In genomic region chr17:38725066-38725465, GRCh38 we compare ENCODE assay signal across 14 cellular contexts. TPM values are rescaled to one million over a fixed set of nuclear protein-coding genes. Genes with fewer than 3 reads are reported as not detected.
A peak's percentile ranks its signal among the peaks of the same experiment; 100 is the strongest.
DNase-seq lines count a peak whose midpoint lies in the region; ATAC-seq and TF ChIP-seq lines count a peak whose summit lies in the region.
"Had no signal": no experiment of that assay in that cellular context is flagged by ENCODE, and none has a peak within 500 bp of the region (broad histone marks: within the 10 kb centered on the region; RNA-seq: fewer than 3 reads in every experiment).

No MANE protein-coding gene starts in this region.

- H3K36me3 ChIP-seq in SK-N-SH (replicated peaks in 1 of 2; ENCODE audit: control insufficient read depth in 1 of 2, insufficient read depth in 2 of 2, low read length in 1 of 2) (peaks cover 8 to 25% of the 10 kb centered on the region in 2 experiments), tibial nerve (peaks cover 0 to 59% (median 0%) of the 10 kb centered on the region in 3 donors), upper lobe of left lung (peaks cover 6 to 57% (median 38%) of the 10 kb centered on the region in 4 donors)

- H3K9me3 ChIP-seq in SK-N-SH = no peaks in the 10 kb centered on the region
- H3K9me3 ChIP-seq in tibial nerve = no peaks in the 10 kb centered on the region
- no peaks in the 10 kb centered on the region for H3K9me3 ChIP-seq in upper lobe of left lung
- H3K9me3 ChIP-seq: gastroesophageal sphincter, pancreas had no signal

- TF ChIP-seq CTCF in SK-N-SH (IDR thresholded peaks at IDR 0.05) (no peak), tibial nerve (IDR thresholded peaks at IDR 0.05) (no peak), upper lobe of left lung (IDR thresholded peaks at IDR 0.05) (no peak)

- peaks cover 74% of the 10 kb centered on the region for H3K4me1 Mint-ChIP-seq in activated T-cell treated with anti-CD3 and anti-CD28 coated beads, Interleukin-2, amount 50 U/mL, for 24 hours (ENCODE audit: low read depth)

- H3K4me2 ChIP-seq in SK-N-SH = peak overlapping the region; percentile 60; the same call in 1 of the 2 replicates

- CTCF ChIA-PET in SK-N-SH (lab: Yijun Ruan, JAX) = interaction anchor here (0.9 to 5.4 kb wide), 6 partner anchors 9 to 58 kb away, joined by 3 to 36 read pairs (median 6); no protein-coding TSS in a partner anchor

- WGBS in SK-N-SH (ENCODE audit: low lambda C conversion rate) = 80% methylated on average over 10 of the region's 10 CpGs
- WGBS in tibial nerve, 2 donors = 49 to 55% methylated on average over 10 of the region's 10 CpGs
- WGBS in upper lobe of left lung, 2 donors = 83 to 92% methylated on average over 7 to 10 of the region's 10 CpGs

- H3K4me3 ChIP-seq in SK-N-SH (ENCODE audit: low read depth in 2 of 2, low read length in 1 of 2) = no peak overlapping the region
- no peak overlapping the region for H3K4me3 ChIP-seq in tibial nerve
- H3K4me3 ChIP-seq in upper lobe of left lung = no peak overlapping the region
- H3K4me3 ChIP-seq: gastroesophageal sphincter, pancreas had no signal

- H3F3A ChIP-seq in SK-N-SH (replicated peaks; ENCODE audit: insufficient read depth) = peaks cover 14% of the 10 kb centered on the region

- no peak overlapping the region for H3K9ac ChIP-seq in SK-N-SH

- TF ChIP-seq EP300 in SK-N-SH (IDR thresholded peaks at IDR 0.05; ENCODE audit: borderline replicate concordance in 1 of 2, low read depth in 1 of 2, low read length in 1 of 2) = no peak
- TF ChIP-seq EP300 in tibial nerve (IDR thresholded peaks at IDR 0.05) = no peak
- no peak for TF ChIP-seq EP300 in upper lobe of left lung (IDR thresholded peaks at IDR 0.05)

- ATAC-seq in upper lobe of left lung (ENCODE audit: low FRiP score in 2 of 2) (no peak), GM18505 (IDR thresholded peaks at IDR 0.05; ENCODE audit: unreplicated experiment) (no peak)
- ATAC-seq: Panc1 had no signal

- H3K27ac ChIP-seq in SK-N-SH (ENCODE audit: low read depth in 2 of 2, low read length in 1 of 2) = peak overlapping the region; percentile 32 to 95; a peak in 3 of 4 replicates
- H3K27ac ChIP-seq in tibial nerve = peak overlapping the region in 3 of 4 donors; percentile 1 to 74 (median 56)
- no peak overlapping the region for H3K27ac ChIP-seq in upper lobe of left lung
- H3K27ac ChIP-seq: pancreas had no signal

- no peaks in the 10 kb centered on the region for H3K9me2 ChIP-seq in SK-N-SH

- DNase-seq in activated T-cell treated with anti-CD3 and anti-CD28 coated beads, Interleukin-2, amount 50 U/mL, for 24 hours = no peak
- no peak for DNase-seq in activated T-cell treated with anti-CD3 and anti-CD28 coated beads for 4 hours
- peak; percentile 81 for DNase-seq in SK-N-SH
- DNase-seq in globus pallidus (ENCODE audit: low spot score) = peak; percentile 58
- no peak for DNase-seq in tibial nerve (ENCODE audit: low spot score in 2 of 2)
- no peak for DNase-seq in upper lobe of left lung
- no peak for DNase-seq in NOMO-1 treated with DMSO at 0.1 percent for 48 hours (lab: John Stamatoyannopoulos, UW; ENCODE audit: unreplicated experiment)
- DNase-seq: activated CD4-positive, alpha-beta T cell treated with anti-CD3 and anti-CD28 coated beads for 48 hours; EL had no signal

- TF ChIP-seq POLR2A in tibial nerve (IDR thresholded peaks at IDR 0.05) (no peak), upper lobe of left lung (IDR thresholded peaks at IDR 0.05) (no peak), GM18505 (IDR thresholded peaks at IDR 0.05; ENCODE audit: borderline replicate concordance, extremely low read depth, insufficient read depth, insufficient read length) (no peak)

- H3K27ac Mint-ChIP-seq in activated T-cell treated with anti-CD3 and anti-CD28 coated beads, Interleukin-2, amount 50 U/mL, for 24 hours = peak overlapping the region; percentile 81
- H3K27ac Mint-ChIP-seq: mesothelial cell of epicardium had no signal

- H3K79me2 ChIP-seq in SK-N-SH (ENCODE audit: insufficient read depth) = no peaks in the 10 kb centered on the region

- H4K20me1 ChIP-seq in SK-N-SH (ENCODE audit: insufficient read depth) = no peaks in the 10 kb centered on the region

- peaks cover 78% of the 10 kb centered on the region for H3K36me3 Mint-ChIP-seq in activated T-cell treated with anti-CD3 and anti-CD28 coated beads, Interleukin-2, amount 50 U/mL, for 24 hours (ENCODE audit: low read depth)

- peaks cover 8 to 44% of the 10 kb centered on the region in 2 experiments; a peak in 1 of 4 replicates for H3K4me1 ChIP-seq in SK-N-SH (ENCODE audit: control insufficient read depth in 1 of 2, insufficient read depth in 2 of 2, low read depth in 1 of 2, low read length in 1 of 2)
- peaks cover 0 to 69% (median 39%) of the 10 kb centered on the region in 4 donors for H3K4me1 ChIP-seq in tibial nerve
- H3K4me1 ChIP-seq in upper lobe of left lung = peaks cover 15 to 46% (median 26%) of the 10 kb centered on the region in 4 donors
- H3K4me1 ChIP-seq: pancreas had no signal

- TF ChIP-seq RAD21 in SK-N-SH (IDR thresholded peaks at IDR 0.05; ENCODE audit: low read length) = no peak

- H3K27me3 Mint-ChIP-seq in activated T-cell treated with anti-CD3 and anti-CD28 coated beads, Interleukin-2, amount 50 U/mL, for 24 hours = no peaks in the 10 kb centered on the region

- H3K27me3 ChIP-seq in SK-N-SH (ENCODE audit: insufficient read depth) (no peaks in the 10 kb centered on the region), tibial nerve (no peaks in the 10 kb centered on the region), upper lobe of left lung (no peaks in the 10 kb centered on the region)
- H3K27me3 ChIP-seq: gastroesophageal sphincter, pancreas had no signal

- H3K4me3 Mint-ChIP-seq in activated T-cell treated with anti-CD3 and anti-CD28 coated beads, Interleukin-2, amount 50 U/mL, for 24 hours = no peak overlapping the region
- H3K4me3 Mint-ChIP-seq: mesothelial cell of epicardium had no signal

- peaks cover 5% of the 10 kb centered on the region for H3K9me3 Mint-ChIP-seq in activated T-cell treated with anti-CD3 and anti-CD28 coated beads, Interleukin-2, amount 50 U/mL, for 24 hours
- H3K9me3 Mint-ChIP-seq: mesothelial cell of epicardium had no signal

- POLR2A ChIA-PET in SK-N-SH (lab: Yijun Ruan, JAX) = interaction anchor here (0.9 to 1.9 kb wide), 8 partner anchors 9 to 51 kb away, joined by 3 to 14 read pairs (median 6); partner anchors contain the start of genes EPOP, MLLT6 and PSMB3

- no peak overlapping the region for H2AFZ ChIP-seq in SK-N-SH (ENCODE audit: low read depth)

TF ChIP-seq in SK-N-SH, 30 proteins besides CTCF, POLR2A, EP300 and RAD21 (continues in another document):
- TF ChIP-seq, protein P1, sequence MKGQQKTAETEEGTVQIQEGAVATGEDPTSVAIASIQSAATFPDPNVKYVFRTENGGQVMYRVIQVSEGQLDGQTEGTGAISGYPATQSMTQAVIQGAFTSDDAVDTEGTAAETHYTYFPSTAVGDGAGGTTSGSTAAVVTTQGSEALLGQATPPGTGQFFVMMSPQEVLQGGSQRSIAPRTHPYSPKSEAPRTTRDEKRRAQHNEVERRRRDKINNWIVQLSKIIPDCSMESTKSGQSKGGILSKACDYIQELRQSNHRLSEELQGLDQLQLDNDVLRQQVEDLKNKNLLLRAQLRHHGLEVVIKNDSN (IDR thresholded peaks at IDR 0.05; ENCODE audit: borderline replicate concordance, low read depth) = no peak
- TF ChIP-seq ZBTB33 (IDR thresholded peaks at IDR 0.05; ENCODE audit: borderline replicate concordance, low read depth) = no peak
- TF ChIP-seq RXRA (IDR thresholded peaks at IDR 0.05; ENCODE audit: borderline replicate concordance, low read depth) = no peak

RNA-seq across cellular contexts. Expression of gene CISD3, which starts 5.1 kb away (rescaled TPM):
- polyA plus RNA-seq in SK-N-SH (2012; rRNA removed) = 12.9 and 16.5 TPM in 2 replicates
- 9.3 and 10.9 TPM in 2 replicates for polyA plus RNA-seq in SK-N-SH (2012; cell fraction: cytosol; rRNA removed)
- polyA plus RNA-seq in SK-N-SH (2012; cell fraction: nucleus; rRNA removed) = 5.9 and 8.6 TPM in 2 replicates
- total RNA-seq in tibial nerve = 10 to 100 TPM; 10.2 to 19.2 (median 16.5) TPM
- total RNA-seq in upper lobe of left lung = 10 to 100 TPM in 4 of 6 donors, 1 to 10 TPM in 2; 6.3 to 49.7 (median 15.9) TPM

RNA-seq across cellular contexts. Expression of gene MLLT6, which starts 20.0 kb away (rescaled TPM):
- polyA plus RNA-seq in SK-N-SH (2012; rRNA removed) = 41.5 and 43.6 TPM in 2 replicates
- polyA plus RNA-seq in SK-N-SH (2012; cell fraction: cytosol; rRNA removed) = 11.5 and 18.3 TPM in 2 replicates
- polyA plus RNA-seq in SK-N-SH (2012; cell fraction: nucleus; rRNA removed) = 118 and 131 TPM in 2 replicates
- total RNA-seq in tibial nerve = 100 to 1,000 TPM in 2 of 4 donors, 10 to 100 TPM in 2; 83.9 to 185 (median 116) TPM
- total RNA-seq in upper lobe of left lung = 100 to 1,000 TPM in 4 of 6 donors, 10 to 100 TPM in 2; 69.2 to 305 (median 122) TPM

RNA-seq across cellular contexts. Expression of gene PCGF2, which starts 23.1 kb away (rescaled TPM):
- polyA plus RNA-seq in SK-N-SH (2012; rRNA removed) = 24.2 and 39.8 TPM in 2 replicates
- polyA plus RNA-seq in SK-N-SH (2012; cell fraction: cytosol; rRNA removed) = 23.0 and 26.3 TPM in 2 replicates
- 54.1 and 67.6 TPM in 2 replicates for polyA plus RNA-seq in SK-N-SH (2012; cell fraction: nucleus; rRNA removed)
- total RNA-seq in tibial nerve = 10 to 100 TPM in 3 of 4 donors, 1 to 10 TPM in 1; 7.7 to 50.0 (median 17.6) TPM
- total RNA-seq in upper lobe of left lung = 10 to 100 TPM; 14.6 to 51.7 (median 31.9) TPM

RNA-seq across cellular contexts. Expression of gene PSMB3, which starts 27.5 kb away (rescaled TPM):
- polyA plus RNA-seq in SK-N-SH (2012; rRNA removed) = 480 and 533 TPM in 2 replicates
- polyA plus RNA-seq in SK-N-SH (2012; cell fraction: cytosol; rRNA removed) = 326 and 421 TPM in 2 replicates
- polyA plus RNA-seq in SK-N-SH (2012; cell fraction: nucleus; rRNA removed) = 286 and 336 TPM in 2 replicates
- total RNA-seq in tibial nerve (100 to 1,000 TPM in 3 of 4 donors, 10 to 100 TPM in 1; 88.8 to 146 (median 141) TPM), upper lobe of left lung (100 to 1,000 TPM in 2 of 6 donors, 10 to 100 TPM in 4; 61.8 to 157 (median 79.2) TPM)

RNA-seq across cellular contexts. Expression of gene EPOP, which starts 50.3 kb away (rescaled TPM):
- polyA plus RNA-seq in SK-N-SH (2012; rRNA removed) = 2.7 and 3.1 TPM in 2 replicates
- polyA plus RNA-seq in SK-N-SH (2012; cell fraction: cytosol; rRNA removed) = 3.4 and 4.0 TPM in 2 replicates
- 2.8 and 4.0 TPM in 2 replicates for polyA plus RNA-seq in SK-N-SH (2012; cell fraction: nucleus; rRNA removed)
- 1 to 10 TPM; 1.3 to 5.7 (median 4.6) TPM for total RNA-seq in tibial nerve
- 1 to 10 TPM; 1.1 to 2.3 (median 1.8) TPM for total RNA-seq in upper lobe of left lung

Comparison
In these comparisons a context has a peak if more than half of its experiments do, and no peak if none do; other contexts are left out.
1. DNase-seq: peak in SK-N-SH (single experiment) and globus pallidus (single experiment); none in activated T-cell treated with anti-CD3 and anti-CD28 coated beads, Interleukin-2, amount 50 U/mL, for 24 hours (single experiment), activated T-cell treated with anti-CD3 and anti-CD28 coated beads for 4 hours (single experiment), tibial nerve (0 of 2), upper lobe of left lung (0 of 2) and NOMO-1 treated with DMSO at 0.1 percent for 48 hours (single experiment).
2. H3K27ac ChIP-seq: peak in SK-N-SH (2 of 2) and tibial nerve (3 of 4); none in upper lobe of left lung (0 of 4).